Comparison of ENCODE assay signal across 11 cellular contexts in the genomic region with DNA sequence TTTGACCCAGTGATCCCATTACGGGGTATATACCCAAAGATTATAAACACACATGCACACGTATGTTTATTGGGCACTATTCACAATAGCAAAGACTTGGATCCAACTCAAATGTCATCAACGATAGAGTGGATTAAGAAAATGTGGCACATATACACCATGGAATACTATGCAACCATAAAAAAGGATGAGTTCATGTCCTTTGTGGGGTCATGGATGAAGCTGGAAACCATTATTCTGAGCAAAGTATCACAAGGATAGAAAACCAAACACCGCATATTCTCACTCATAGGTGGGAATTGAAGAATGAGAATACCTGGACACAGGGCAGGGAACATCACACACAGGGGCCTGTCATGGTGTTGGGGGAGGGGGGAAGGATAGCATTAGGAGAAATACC. TPM values are rescaled to one million over a fixed set of nuclear protein-coding genes. Genes with fewer than 3 reads are reported as not detected.
DNase-seq lines count a peak whose midpoint lies in the region; ATAC-seq, FAIRE-seq and TF ChIP-seq lines count a peak whose summit lies in the region.
"Not testable (repeated sequence)": the region's sequence is repeated elsewhere in the genome, so short reads cannot be mapped to it uniquely, and the experiment has no call there.
"Had no signal": no experiment of that assay in that cellular context is flagged by ENCODE, and none has a peak within 500 bp of the region (broad histone marks: within the 10 kb centered on the region; RNA-seq: fewer than 3 reads in every experiment).

No MANE protein-coding gene starts in this region.

- peak overlapping the region; percentile 44 for H2AFZ ChIP-seq in HCT116 (ENCODE audit: low read depth, low read length, poor library complexity, severe bottlenecking)
- peak overlapping the region; percentile 79 for H2AFZ ChIP-seq in GM12878 (ENCODE audit: control insufficient read depth, low read depth, low read length)

- H3K27ac Mint-ChIP-seq in CD4-positive, alpha-beta memory T cell = peak overlapping the region in 3 of 7 donors; percentile 11 to 95 (median 78)
- not testable (repeated sequence) for H3K27ac Mint-ChIP-seq in T-helper 2 cell treated with Interferon-gamma antibody and Interleukin-4, amounts not matched to agents 5 μg/mL and 100 μg/mL, for 36 hours
- H3K27ac Mint-ChIP-seq in activated CD8-positive, alpha-beta memory T cell treated with anti-CD3 and anti-CD28 coated beads, Interleukin-2, amount 10 ng/mL, durations not matched to agents 7 days and 5 days = peak overlapping the region; percentile 77
- H3K27ac Mint-ChIP-seq in naive thymus-derived CD4-positive, alpha-beta T cell = peak overlapping the region in 7 of 9 donors; percentile 36 to 97 (median 49)
- peak overlapping the region; percentile 99 for H3K27ac Mint-ChIP-seq in stimulated activated memory B cell treated with anti-CD40 and anti-IgM and Interleukin-4, amounts not matched to agents 10 μg/mL and 1 μg/mL and 100 μg/mL, for 72 hours

- not testable (repeated sequence) for ATAC-seq in HCT116; activated CD8-positive, alpha-beta memory T cell treated with anti-CD3 and anti-CD28 coated beads, Interleukin-2, amount 10 ng/mL, durations not matched to agents 7 days and 5 days; GM12878; naive thymus-derived CD4-positive, alpha-beta T cell; stimulated activated memory B cell treated with anti-CD40 and anti-IgM and Interleukin-4, amounts not matched to agents 10 μg/mL and 1 μg/mL and 100 μg/mL, for 72 hours

- in situ Hi-C loops in GM12878 (cut with MboI) = not testable (repeated sequence)

- H3K4me1 ChIP-seq in CD4-positive, alpha-beta memory T cell (ENCODE audit: insufficient read depth, low read length) = peaks cover 27% of the 10 kb centered on the region
- H3K4me1 ChIP-seq in HCT116 (ENCODE audit: control insufficient read depth in 1 of 2, insufficient read depth in 2 of 2, low read length in 2 of 2) = peaks cover 7 to 37% of the 10 kb centered on the region in 2 experiments; a peak in 3 of 4 replicates
- H3K4me1 ChIP-seq in GM12878 (ENCODE audit: control insufficient read depth, insufficient read depth, low read length) = not testable (repeated sequence)
- peaks cover 13 to 23% of the 10 kb centered on the region in 2 donors for H3K4me1 ChIP-seq in naive thymus-derived CD4-positive, alpha-beta T cell (ENCODE audit: control insufficient read depth in 2 of 2, insufficient read depth in 2 of 2, low read length in 2 of 2)

- not testable (repeated sequence) for H3K9me3 Mint-ChIP-seq in CD4-positive, alpha-beta memory T cell; T-helper 2 cell treated with Interferon-gamma antibody and Interleukin-4, amounts not matched to agents 5 μg/mL and 100 μg/mL, for 36 hours; activated CD8-positive, alpha-beta memory T cell treated with anti-CD3 and anti-CD28 coated beads, Interleukin-2, amount 10 ng/mL, durations not matched to agents 7 days and 5 days (ENCODE audit: low read depth); naive thymus-derived CD4-positive, alpha-beta T cell; stimulated activated memory B cell treated with anti-CD40 and anti-IgM and Interleukin-4, amounts not matched to agents 10 μg/mL and 1 μg/mL and 100 μg/mL, for 72 hours

- not testable (repeated sequence) for TF ChIP-seq POLR2A in HCT116 (IDR thresholded peaks at IDR 0.05; ENCODE audit: borderline replicate concordance, extremely low read depth, insufficient read depth, insufficient read length); NB4 (IDR thresholded peaks at IDR 0.05; ENCODE audit: extremely low read depth, insufficient read length); GM12878 (IDR thresholded peaks at IDR 0.05; ENCODE audit: low read depth, low read length)

- peak overlapping the region; percentile 9 for H3K27ac ChIP-seq in CD4-positive, alpha-beta memory T cell (ENCODE audit: low read depth, low read length)
- peak overlapping the region; percentile 97; the same call in 1 of the 2 replicates for H3K27ac ChIP-seq in HCT116 (ENCODE audit: low read depth, low read length)
- H3K27ac ChIP-seq in GM12878 (ENCODE audit: control insufficient read depth, insufficient read depth) = peak overlapping the region; percentile 98
- not testable (repeated sequence) for H3K27ac ChIP-seq in naive thymus-derived CD4-positive, alpha-beta T cell (ENCODE audit: low read depth, low read length)

- WGBS in GM12878 (ENCODE audit: insufficient coverage, insufficient replicate concordance, low lambda C conversion rate, missing lambda C conversion rate) = 68% methylated on average over 4 of the region's 4 CpGs

- FAIRE-seq in GM12878 (lab: Jason Lieb, UNC) = not testable (repeated sequence)

- H3K9ac ChIP-seq in HCT116 (ENCODE audit: low read length) (0 out of 2 replicates have a peak overlapping the region, but pooled peaks have one; percentile 78), GM12878 (ENCODE audit: control insufficient read depth, insufficient read depth, low read length) (peak overlapping the region; percentile 93)

- BruUV-seq in HCT116 (replicated peaks; lab: Mats Ljungman, UMichigan); GM12878 (replicated peaks; lab: Mats Ljungman, UMichigan): not testable (repeated sequence)

- peaks cover 29% of the 10 kb centered on the region for H3K79me2 ChIP-seq in HCT116 (ENCODE audit: insufficient read depth, low read length)
- H3K79me2 ChIP-seq in GM12878 (ENCODE audit: control insufficient read depth, insufficient read depth, low read length) = peaks cover 43% of the 10 kb centered on the region

- POLR2A ChIA-PET in CD4-positive, alpha-beta memory T cell (lab: Charles Lee; ENCODE audit: partially characterized antibody); HCT116 (lab: Charles Lee); naive thymus-derived CD4-positive, alpha-beta T cell (lab: Charles Lee): not testable (repeated sequence)
- POLR2A ChIA-PET in GM12878 (lab: Charles Lee) = interaction anchor here (1.0 to 1.6 kb wide), 2 partner anchors 9 to 52 kb away, joined by 4 to 8 read pairs; no protein-coding TSS in a partner anchor

- CTCF ChIA-PET in CD4-positive, alpha-beta memory T cell (lab: Charles Lee; ENCODE audit: partially characterized antibody); HCT116 (lab: Charles Lee); GM12878 (lab: Yijun Ruan, JAX); naive thymus-derived CD4-positive, alpha-beta T cell (lab: Charles Lee): not testable (repeated sequence)
- CTCF ChIA-PET in activated CD8-positive, alpha-beta memory T cell treated with anti-CD3 and anti-CD28 coated beads, Interleukin-2, amount 10 ng/mL, durations not matched to agents 7 days and 5 days (lab: Charles Lee) = interaction anchor here (1.7 kb wide), 1 partner anchor 62 kb away, joined by 6 read pairs; no protein-coding TSS in a partner anchor

- not testable (repeated sequence) for TF ChIP-seq CTCF in HCT116 (IDR thresholded peaks at IDR 0.05 in 2 of 3, conservative IDR thresholded peaks at IDR 0.05 in 1 of 3; ENCODE audit: borderline replicate concordance in 1 of 3, insufficient read depth in 1 of 3, low read depth in 2 of 3, low read length in 2 of 3); NB4 (IDR thresholded peaks at IDR 0.05; ENCODE audit: low read depth, low read length); GM12878 (IDR thresholded peaks at IDR 0.05 in 2 of 3, conservative IDR thresholded peaks at IDR 0.05 in 1 of 3; ENCODE audit: control insufficient read depth in 2 of 3, extremely low read depth in 1 of 3, insufficient read depth in 1 of 3, low read depth in 3 of 3, low read length in 3 of 3)

- not testable (repeated sequence) for H3K36me3 ChIP-seq in CD4-positive, alpha-beta memory T cell (ENCODE audit: insufficient read depth, low read length); GM12878 (ENCODE audit: control insufficient read depth in 2 of 2, insufficient read depth in 2 of 2, low read length in 1 of 2); naive thymus-derived CD4-positive, alpha-beta T cell (ENCODE audit: control insufficient read depth in 2 of 3, insufficient read depth in 3 of 3, low read length in 3 of 3)
- peaks cover 11 to 24% of the 10 kb centered on the region in 2 experiments for H3K36me3 ChIP-seq in HCT116 (ENCODE audit: control insufficient read depth in 1 of 2, insufficient read depth in 2 of 2, low read length in 2 of 2)

- H3K27me3 Mint-ChIP-seq in CD4-positive, alpha-beta memory T cell = peaks cover 5 to 10% of the 10 kb centered on the region in 2 donors
- peaks cover 17% of the 10 kb centered on the region for H3K27me3 Mint-ChIP-seq in T-helper 2 cell treated with Interferon-gamma antibody and Interleukin-4, amounts not matched to agents 5 μg/mL and 100 μg/mL, for 36 hours (ENCODE audit: low read depth)
- H3K27me3 Mint-ChIP-seq in activated CD8-positive, alpha-beta memory T cell treated with anti-CD3 and anti-CD28 coated beads, Interleukin-2, amount 10 ng/mL, durations not matched to agents 7 days and 5 days = peaks cover 13% of the 10 kb centered on the region
- H3K27me3 Mint-ChIP-seq in naive thymus-derived CD4-positive, alpha-beta T cell = peaks cover 0 to 23% (median 13%) of the 10 kb centered on the region in 5 donors
- H3K27me3 Mint-ChIP-seq in stimulated activated memory B cell treated with anti-CD40 and anti-IgM and Interleukin-4, amounts not matched to agents 10 μg/mL and 1 μg/mL and 100 μg/mL, for 72 hours = not testable (repeated sequence)

- TF ChIP-seq EP300 in GM12878 (IDR thresholded peaks at IDR 0.05; ENCODE audit: borderline replicate concordance in 1 of 2, control insufficient read depth in 1 of 2, low read depth in 2 of 2, low read length in 2 of 2) = not testable (repeated sequence)

- not testable (repeated sequence) for H3K27me3 ChIP-seq in CD4-positive, alpha-beta memory T cell (ENCODE audit: insufficient read depth, low read length); HCT116 (ENCODE audit: insufficient read depth, low read length); GM12878 (replicated peaks in 1 of 2; ENCODE audit: control insufficient read depth in 2 of 2, insufficient read depth in 2 of 2, low read length in 1 of 2); naive thymus-derived CD4-positive, alpha-beta T cell (ENCODE audit: control insufficient read depth in 2 of 2, insufficient read depth in 2 of 2, low read length in 2 of 2)

- not testable (repeated sequence) for H4K20me1 ChIP-seq in HCT116 (ENCODE audit: insufficient read depth); GM12878 (ENCODE audit: control insufficient read depth, insufficient read depth)

- H3K9me2 ChIP-seq in HCT116 (ENCODE audit: insufficient read depth) = not testable (repeated sequence)

- peaks cover 14 to 38% (median 28%) of the 10 kb centered on the region in 4 donors for H3K4me1 Mint-ChIP-seq in CD4-positive, alpha-beta memory T cell
- H3K4me1 Mint-ChIP-seq in T-helper 2 cell treated with Interferon-gamma antibody and Interleukin-4, amounts not matched to agents 5 μg/mL and 100 μg/mL, for 36 hours (ENCODE audit: low read depth) = peaks cover 19% of the 10 kb centered on the region
- H3K4me1 Mint-ChIP-seq in activated CD8-positive, alpha-beta memory T cell treated with anti-CD3 and anti-CD28 coated beads, Interleukin-2, amount 10 ng/mL, durations not matched to agents 7 days and 5 days = peaks cover 26% of the 10 kb centered on the region
- H3K4me1 Mint-ChIP-seq in naive thymus-derived CD4-positive, alpha-beta T cell = peaks cover 22 to 40% (median 27%) of the 10 kb centered on the region in 7 donors
- H3K4me1 Mint-ChIP-seq in stimulated activated memory B cell treated with anti-CD40 and anti-IgM and Interleukin-4, amounts not matched to agents 10 μg/mL and 1 μg/mL and 100 μg/mL, for 72 hours = peaks cover 59% of the 10 kb centered on the region

- SMC1A ChIA-PET in GM12878 (lab: Charles Lee; ENCODE audit: uncharacterized antibody, unreplicated experiment) = interaction anchor here (2.5 to 3.2 kb wide), 2 partner anchors 55 to 57 kb away, joined by 6 to 33 read pairs; no protein-coding TSS in a partner anchor

- H3K4me2 ChIP-seq in HCT116 (ENCODE audit: low read length) (peak overlapping the region; percentile 81), GM12878 (ENCODE audit: control insufficient read depth, insufficient read depth) (peak overlapping the region; percentile 93)

- not testable (repeated sequence) for TF ChIP-seq RAD21 in HCT116 (IDR thresholded peaks at IDR 0.05; ENCODE audit: low read depth); GM12878 (IDR thresholded peaks at IDR 0.05; ENCODE audit: insufficient read depth, low read depth, low read length)

- RAD21 ChIA-PET in HCT116 (lab: Charles Lee; ENCODE audit: low non-redundant PET in 1 of 2, low total read pairs in 2 of 2, uncharacterized antibody in 2 of 2, unreplicated experiment in 2 of 2) = not testable (repeated sequence)
- RAD21 ChIA-PET in GM12878 (lab: Charles Lee; ENCODE audit: unreplicated experiment) = interaction anchor here (2.3 kb wide), 1 partner anchor 56 kb away, joined by 16 read pairs; no protein-coding TSS in a partner anchor

- intact Hi-C loops in CD4-positive, alpha-beta memory T cell (cut with micrococcal nuclease) = loop anchor here (10.0 kb wide), 1 partner anchor 1049 kb away; the partner anchor contains the start of genes CRYZ and TYW3
- intact Hi-C loops in HCT116 (cut with micrococcal nuclease) = not testable (repeated sequence)
- intact Hi-C loops in GM12878 (cut with micrococcal nuclease; ENCODE audit: unreplicated experiment) = loop anchor here (10.0 kb wide), 1 partner anchor 201 kb away; no protein-coding TSS in a partner anchor
- intact Hi-C loops in naive thymus-derived CD4-positive, alpha-beta T cell (cut with micrococcal nuclease) = loop anchor here (10.0 kb wide), 4 partner anchors 169 to 1651 kb away; partner anchors contain the start of genes PIGK (in 1 of the 2) and SLC44A5 (in 1 of the 2)

- not testable (repeated sequence) for H3K9me3 ChIP-seq in CD4-positive, alpha-beta memory T cell (ENCODE audit: control insufficient read depth in 1 of 2, low read length in 2 of 2); HCT116 (ENCODE audit: control insufficient read depth in 1 of 2, insufficient read depth in 1 of 2, low read depth in 1 of 2, low read length in 2 of 2); GM12878 (replicated peaks; ENCODE audit: control insufficient read depth, insufficient read depth, low read length); naive thymus-derived CD4-positive, alpha-beta T cell (ENCODE audit: control insufficient read depth in 2 of 3, low read length in 3 of 3)

- not testable (repeated sequence) for H3K4me3 ChIP-seq in CD4-positive, alpha-beta memory T cell (ENCODE audit: low read length in 2 of 2); naive thymus-derived CD4-positive, alpha-beta T cell (ENCODE audit: low read length)
- peak overlapping the region in 1 of 2 experiments; percentile 67; a peak in 1 of 4 replicates for H3K4me3 ChIP-seq in HCT116 (replicated peaks in 1 of 2; ENCODE audit: low read depth in 1 of 2, low read length in 2 of 2)
- H3K4me3 ChIP-seq in NB4 (ENCODE audit: low read depth, low read length) = peak overlapping the region; percentile 8
- H3K4me3 ChIP-seq in GM12878 = peak overlapping the region; percentile 79

- peak overlapping the region in 5 of 8 donors; percentile 14 to 70 (median 59) for H3K4me3 Mint-ChIP-seq in CD4-positive, alpha-beta memory T cell
- H3K4me3 Mint-ChIP-seq in T-helper 2 cell treated with Interferon-gamma antibody and Interleukin-4, amounts not matched to agents 5 μg/mL and 100 μg/mL, for 36 hours = peak overlapping the region; percentile 53
- peak overlapping the region; percentile 49 for H3K4me3 Mint-ChIP-seq in activated CD8-positive, alpha-beta memory T cell treated with anti-CD3 and anti-CD28 coated beads, Interleukin-2, amount 10 ng/mL, durations not matched to agents 7 days and 5 days
- H3K4me3 Mint-ChIP-seq in naive thymus-derived CD4-positive, alpha-beta T cell = peak overlapping the region in 8 of 10 donors; percentile 23 to 88 (median 55)
- H3K4me3 Mint-ChIP-seq in stimulated activated memory B cell treated with anti-CD40 and anti-IgM and Interleukin-4, amounts not matched to agents 10 μg/mL and 1 μg/mL and 100 μg/mL, for 72 hours = peak overlapping the region; percentile 99

- DNase-seq in CD4-positive, alpha-beta memory T cell; HCT116 (ENCODE audit: low read depth, low spot score); NB4 (ENCODE audit: low read depth); T-helper 2 cell treated with Interferon-gamma antibody and Interleukin-4, amounts not matched to agents 5 μg/mL and 100 μg/mL, for 36 hours (ENCODE audit: low spot score); activated CD8-positive, alpha-beta memory T cell treated with anti-CD3 and anti-CD28 coated beads, Interleukin-2, amount 10 ng/mL, durations not matched to agents 7 days and 5 days; GM12878 (ENCODE audit: low read depth, low spot score); naive thymus-derived CD4-positive, alpha-beta T cell: not testable (repeated sequence)

- peaks cover 7 to 22% of the 10 kb centered on the region in 2 donors for H3K36me3 Mint-ChIP-seq in CD4-positive, alpha-beta memory T cell
- peaks cover 27% of the 10 kb centered on the region for H3K36me3 Mint-ChIP-seq in T-helper 2 cell treated with Interferon-gamma antibody and Interleukin-4, amounts not matched to agents 5 μg/mL and 100 μg/mL, for 36 hours (ENCODE audit: low read depth)
- peaks cover 27% of the 10 kb centered on the region for H3K36me3 Mint-ChIP-seq in activated CD8-positive, alpha-beta memory T cell treated with anti-CD3 and anti-CD28 coated beads, Interleukin-2, amount 10 ng/mL, durations not matched to agents 7 days and 5 days
- peaks cover 0 to 18% (median 6%) of the 10 kb centered on the region in 5 donors for H3K36me3 Mint-ChIP-seq in naive thymus-derived CD4-positive, alpha-beta T cell
- peaks cover 45% of the 10 kb centered on the region for H3K36me3 Mint-ChIP-seq in stimulated activated memory B cell treated with anti-CD40 and anti-IgM and Interleukin-4, amounts not matched to agents 10 μg/mL and 1 μg/mL and 100 μg/mL, for 72 hours

RNA-seq across cellular contexts. Expression of gene RABGGTB, which starts 2.1 kb away (rescaled TPM):
- 10 to 100 TPM; 94.4 to 97.8 TPM for total RNA-seq in CD4-positive, alpha-beta memory T cell
- polyA plus RNA-seq in CD4-positive, alpha-beta memory T cell = 10 to 100 TPM in 1 of 2 donors, 1 to 10 TPM in 1; 9.1 to 13.6 TPM
- 203 TPM for total RNA-seq in HCT116 (2021; ENCODE audit: unreplicated experiment)
- 83.1 and 97.2 TPM in 2 replicates for polyA plus RNA-seq in HCT116 (2012)
- total RNA-seq in activated CD8-positive, alpha-beta memory T cell treated with anti-CD3 and anti-CD28 coated beads, Interleukin-2, amount 10 ng/mL, durations not matched to agents 7 days and 5 days = 100 to 1,000 TPM in 1 of 2 experiments, 10 to 100 TPM in 1; 94.0 to 114 TPM
- total RNA-seq in GM12878 (2013; cell fraction: nucleolus; rRNA removed) = 514 and 534 TPM in 2 replicates
- total RNA-seq in GM12878 (2014; rRNA removed) = 162 and 211 TPM in 2 replicates
- total RNA-seq in GM12878 (2014; rRNA removed; fragmentation: Illumina TruSeq; extraction: Trizol) = 213 and 221 TPM in 2 replicates
- 128 and 147 TPM in 2 replicates for total RNA-seq in GM12878 (2021)
- 68.8 TPM for polyA plus RNA-seq in GM12878 (2011; ENCODE audit: low read depth)
- 190 and 284 TPM in 2 replicates for polyA plus RNA-seq in GM12878 (2011; rRNA removed)
- 42.2 and 47.2 TPM in 2 replicates for polyA plus RNA-seq in GM12878 (2011; cell fraction: cytosol; rRNA removed)
- polyA plus RNA-seq in GM12878 (2011; cell fraction: nucleus; rRNA removed) = 202 and 251 TPM in 2 replicates
- 97.6 and 109 TPM in 2 replicates for polyA plus RNA-seq in GM12878 (2012)
- 170 and 198 TPM in 2 replicates for polyA plus RNA-seq in GM12878 (2014; fragmentation: Illumina TruSeq; extraction: Trizol)
- 100 to 1,000 TPM; 135 to 153 TPM for polyA plus RNA-seq in GM12878 (2014; fragmentation: Nextera tagmentation; extraction: Ambion mirVana)
- polyA plus RNA-seq in GM12878 (2014; rRNA removed) = 156 and 182 TPM in 2 replicates
- polyA plus RNA-seq in GM12878 (2016; fragmentation: Nextera tagmentation; extraction: Ambion mirVana) = 10 to 100 TPM; 50.5 to 56.1 TPM
- polyA minus RNA-seq in GM12878 (2011; rRNA and poly(A)+ RNA removed) = 190 and 265 TPM in 2 replicates
- polyA minus RNA-seq in GM12878 (2011; cell fraction: cytosol; rRNA and poly(A)+ RNA removed) = 87.1 and 95.4 TPM in 2 replicates
- polyA minus RNA-seq in GM12878 (2011; cell fraction: nucleus; rRNA and poly(A)+ RNA removed) = 196 and 287 TPM in 2 replicates
- 100 to 1,000 TPM in 3 of 5 experiments, 10 to 100 TPM in 2; 89.7 to 140 (median 101) TPM for total RNA-seq in naive thymus-derived CD4-positive, alpha-beta T cell
- 10 to 100 TPM; 10.1 to 12.1 TPM for polyA plus RNA-seq in naive thymus-derived CD4-positive, alpha-beta T cell

RNA-seq across cellular contexts. Expression of gene MSH4, which starts 12.8 kb away (rescaled TPM):
- total RNA-seq in CD4-positive, alpha-beta memory T cell = under 1 TPM; 0.80 to 0.87 TPM
- not detected for polyA plus RNA-seq in CD4-positive, alpha-beta memory T cell
- total RNA-seq in HCT116 (2021; ENCODE audit: unreplicated experiment) (1.7 TPM), GM12878 (2014; rRNA removed) (0.22 and 0.34 TPM in 2 replicates), GM12878 (2014; rRNA removed; fragmentation: Illumina TruSeq; extraction: Trizol) (0.04 and 0.09 TPM in 2 replicates), GM12878 (2021) (0.08 and 0.15 TPM in 2 replicates)
- polyA plus RNA-seq in HCT116 (2012) = 0.12 and 0.30 TPM in 2 replicates
- under 1 TPM; 0.38 to 0.47 TPM for total RNA-seq in activated CD8-positive, alpha-beta memory T cell treated with anti-CD3 and anti-CD28 coated beads, Interleukin-2, amount 10 ng/mL, durations not matched to agents 7 days and 5 days
- 0.40 and 0.64 TPM in 2 replicates for total RNA-seq in GM12878 (2013; cell fraction: nucleolus; rRNA removed)
- not detected for polyA plus RNA-seq in GM12878 (2011; ENCODE audit: low read depth)
- polyA plus RNA-seq in GM12878 (2011; rRNA removed) (0.08 and 0.26 TPM in 2 replicates), GM12878 (2014; fragmentation: Illumina TruSeq; extraction: Trizol) (0.04 and 0.05 TPM in 2 replicates), GM12878 (2014; fragmentation: Nextera tagmentation; extraction: Ambion mirVana) (not detected), GM12878 (2014; rRNA removed) (0.11 and 0.13 TPM in 2 replicates), GM12878 (2016; fragmentation: Nextera tagmentation; extraction: Ambion mirVana) (under 1 TPM in 1 of 2 experiments, not detected in 1; 0.09 TPM)
- 0.05 TPM in 1 of 2 replicates, not detected in the other for polyA plus RNA-seq in GM12878 (2011; cell fraction: cytosol; rRNA removed)
- 0.35 and 0.39 TPM in 2 replicates for polyA plus RNA-seq in GM12878 (2011; cell fraction: nucleus; rRNA removed)
- 0.08 TPM in 1 of 2 replicates, not detected in the other for polyA plus RNA-seq in GM12878 (2012)
- 0.15 and 0.22 TPM in 2 replicates for polyA minus RNA-seq in GM12878 (2011; rRNA and poly(A)+ RNA removed)
- not detected in 2 replicates for polyA minus RNA-seq in GM12878 (2011; cell fraction: cytosol; rRNA and poly(A)+ RNA removed)
- polyA minus RNA-seq in GM12878 (2011; cell fraction: nucleus; rRNA and poly(A)+ RNA removed) = 0.48 and 1.6 TPM in 2 replicates
- total RNA-seq in naive thymus-derived CD4-positive, alpha-beta T cell = 1 to 10 TPM in 1 of 5 experiments, under 1 TPM in 4; 0.42 to 1.1 (median 0.49) TPM
- not detected for polyA plus RNA-seq in naive thymus-derived CD4-positive, alpha-beta T cell
- total RNA-seq: GM23248, HT1080, RPMI7951 had no signal

RNA-seq across cellular contexts. Expression of gene ACADM, which starts 59.4 kb away (rescaled TPM):
- total RNA-seq in CD4-positive, alpha-beta memory T cell = 10 to 100 TPM; 31.9 to 33.4 TPM
- 10 to 100 TPM; 49.8 to 67.2 TPM for polyA plus RNA-seq in CD4-positive, alpha-beta memory T cell
- total RNA-seq in HCT116 (2021; ENCODE audit: unreplicated experiment) (48.7 TPM), GM12878 (2014; rRNA removed) (119 and 156 TPM in 2 replicates), GM12878 (2014; rRNA removed; fragmentation: Illumina TruSeq; extraction: Trizol) (220 and 228 TPM in 2 replicates), GM12878 (2021) (119 and 121 TPM in 2 replicates)
- 14.9 and 24.9 TPM in 2 replicates for polyA plus RNA-seq in HCT116 (2012)
- 10 to 100 TPM; 39.2 to 52.8 TPM for total RNA-seq in activated CD8-positive, alpha-beta memory T cell treated with anti-CD3 and anti-CD28 coated beads, Interleukin-2, amount 10 ng/mL, durations not matched to agents 7 days and 5 days
- 149 and 155 TPM in 2 replicates for total RNA-seq in GM12878 (2013; cell fraction: nucleolus; rRNA removed)
- polyA plus RNA-seq in GM12878 (2011; ENCODE audit: low read depth) = 81.7 TPM
- polyA plus RNA-seq in GM12878 (2011; rRNA removed) (175 and 322 TPM in 2 replicates), GM12878 (2014; fragmentation: Illumina TruSeq; extraction: Trizol) (228 and 336 TPM in 2 replicates), GM12878 (2014; fragmentation: Nextera tagmentation; extraction: Ambion mirVana) (100 to 1,000 TPM; 178 to 191 TPM), GM12878 (2014; rRNA removed) (161 and 218 TPM in 2 replicates), GM12878 (2016; fragmentation: Nextera tagmentation; extraction: Ambion mirVana) (100 to 1,000 TPM; 224 to 245 TPM)
- polyA plus RNA-seq in GM12878 (2011; cell fraction: cytosol; rRNA removed) = 41.1 and 48.6 TPM in 2 replicates
- 64.9 and 80.8 TPM in 2 replicates for polyA plus RNA-seq in GM12878 (2011; cell fraction: nucleus; rRNA removed)
- 140 and 143 TPM in 2 replicates for polyA plus RNA-seq in GM12878 (2012)
- polyA minus RNA-seq in GM12878 (2011; rRNA and poly(A)+ RNA removed) = 53.1 and 61.7 TPM in 2 replicates
- polyA minus RNA-seq in GM12878 (2011; cell fraction: cytosol; rRNA and poly(A)+ RNA removed) = 14.7 and 23.1 TPM in 2 replicates
- 41.3 and 58.0 TPM in 2 replicates for polyA minus RNA-seq in GM12878 (2011; cell fraction: nucleus; rRNA and poly(A)+ RNA removed)
- 10 to 100 TPM; 11.1 to 36.4 (median 32.9) TPM for total RNA-seq in naive thymus-derived CD4-positive, alpha-beta T cell
- 10 to 100 TPM; 54.5 to 67.0 TPM for polyA plus RNA-seq in naive thymus-derived CD4-positive, alpha-beta T cell

Comparison
In these comparisons a context has a peak if more than half of its experiments do, and no peak if none do; other contexts are left out.
1. H3K4me3 Mint-ChIP-seq: peak in every context shown above with its lines; median percentile 99 in stimulated activated memory B cell treated with anti-CD40 and anti-IgM and Interleukin-4, amounts not matched to agents 10 μg/mL and 1 μg/mL and 100 μg/mL, for 72 hours; 59 in CD4-positive, alpha-beta memory T cell; 55 in naive thymus-derived CD4-positive, alpha-beta T cell; 53 in T-helper 2 cell treated with Interferon-gamma antibody and Interleukin-4, amounts not matched to agents 5 μg/mL and 100 μg/mL, for 36 hours; 49 in activated CD8-positive, alpha-beta memory T cell treated with anti-CD3 and anti-CD28 coated beads, Interleukin-2, amount 10 ng/mL, durations not matched to agents 7 days and 5 days.